Comparison of ENCODE assay signal across 1 cellular context in the genomic region with DNA sequence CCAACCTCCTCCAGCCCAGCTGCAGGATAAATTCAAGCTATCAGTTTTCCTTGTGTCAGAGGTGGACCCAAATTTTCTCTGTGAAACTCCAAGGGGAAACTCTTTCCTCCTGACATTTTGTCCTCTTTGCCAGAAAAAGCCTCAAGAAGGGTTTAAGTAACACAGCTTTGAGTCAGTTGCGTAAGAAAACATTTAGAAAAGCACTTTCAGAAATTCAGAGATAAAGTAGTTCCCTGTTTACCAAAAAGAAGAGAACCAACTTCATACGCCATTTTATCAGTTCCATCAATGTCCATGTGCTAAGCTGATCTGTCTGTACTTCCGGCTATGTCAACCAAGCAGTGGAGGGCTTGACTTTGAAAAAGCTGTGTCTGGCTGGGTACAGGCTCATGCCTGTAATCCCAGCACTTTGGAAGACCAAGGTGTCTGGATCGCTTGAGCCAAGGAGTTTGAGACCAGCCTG.
TF ChIP-seq lines count a peak whose summit lies in the region.

No MANE protein-coding gene starts in this region.

TF ChIP-seq in K562, 482 proteins besides CTCF, POLR2A, EP300 and RAD21 (continued from another document and continues in another):
- TF ChIP-seq, protein P1, sequence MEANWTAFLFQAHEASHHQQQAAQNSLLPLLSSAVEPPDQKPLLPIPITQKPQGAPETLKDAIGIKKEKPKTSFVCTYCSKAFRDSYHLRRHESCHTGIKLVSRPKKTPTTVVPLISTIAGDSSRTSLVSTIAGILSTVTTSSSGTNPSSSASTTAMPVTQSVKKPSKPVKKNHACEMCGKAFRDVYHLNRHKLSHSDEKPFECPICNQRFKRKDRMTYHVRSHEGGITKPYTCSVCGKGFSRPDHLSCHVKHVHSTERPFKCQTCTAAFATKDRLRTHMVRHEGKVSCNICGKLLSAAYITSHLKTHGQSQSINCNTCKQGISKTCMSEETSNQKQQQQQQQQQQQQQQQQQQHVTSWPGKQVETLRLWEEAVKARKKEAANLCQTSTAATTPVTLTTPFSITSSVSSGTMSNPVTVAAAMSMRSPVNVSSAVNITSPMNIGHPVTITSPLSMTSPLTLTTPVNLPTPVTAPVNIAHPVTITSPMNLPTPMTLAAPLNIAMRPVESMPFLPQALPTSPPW (CRISPR knock-in tag; IDR thresholded peaks at IDR 0.05): peak; percentile 29; the same call in 1 of the 2 replicates
- TF ChIP-seq MYC (IDR thresholded peaks at IDR 0.05; ENCODE audit: low read depth, low read length): peak; percentile 59
- TF ChIP-seq MYC (CRISPR knock-in tag; IDR thresholded peaks at IDR 0.05; ENCODE audit: borderline replicate concordance, low read depth): no peak; the same call in 1 of the 2 replicates
- TF ChIP-seq KDM1A (IDR thresholded peaks at IDR 0.05): 0 out of 4 replicates have a peak, but pooled peaks of 1 of the 2 experiments have one; percentile 7
- peak; percentile 69 for TF ChIP-seq EP400 (IDR thresholded peaks at IDR 0.05)
- TF ChIP-seq ZNF347 (CRISPR knock-in tag; IDR thresholded peaks at IDR 0.05; ENCODE audit: low read depth): no peak
- TF ChIP-seq TEAD2 (tag; IDR thresholded peaks at IDR 0.05): peak; percentile 57; the same call in 1 of the 2 replicates
- peak; percentile 39 to 53; a peak in 2 of 4 replicates for TF ChIP-seq FOXK2 (conservative IDR thresholded peaks at IDR 0.05 in 1 of 2, IDR thresholded peaks at IDR 0.05 in 1 of 2; ENCODE audit: low read depth in 2 of 2)
- no peak for TF ChIP-seq CBX8 (IDR thresholded peaks at IDR 0.05; ENCODE audit: borderline replicate concordance, extremely low read depth, low read depth, low read length, poor library complexity, severe bottlenecking)
- no peak for TF ChIP-seq ZBED1 (IDR thresholded peaks at IDR 0.05)
- TF ChIP-seq, protein P2, sequence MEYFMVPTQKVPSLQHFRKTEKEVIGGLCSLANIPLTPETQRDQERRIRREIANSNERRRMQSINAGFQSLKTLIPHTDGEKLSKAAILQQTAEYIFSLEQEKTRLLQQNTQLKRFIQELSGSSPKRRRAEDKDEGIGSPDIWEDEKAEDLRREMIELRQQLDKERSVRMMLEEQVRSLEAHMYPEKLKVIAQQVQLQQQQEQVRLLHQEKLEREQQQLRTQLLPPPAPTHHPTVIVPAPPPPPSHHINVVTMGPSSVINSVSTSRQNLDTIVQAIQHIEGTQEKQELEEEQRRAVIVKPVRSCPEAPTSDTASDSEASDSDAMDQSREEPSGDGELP (CRISPR knock-in tag; IDR thresholded peaks at IDR 0.05; ENCODE audit: borderline replicate concordance): no peak
- no peak for TF ChIP-seq ZKSCAN1 (IDR thresholded peaks at IDR 0.05; ENCODE audit: low read depth, low read length)
- TF ChIP-seq ZFP30 (CRISPR knock-in tag; IDR thresholded peaks at IDR 0.05; ENCODE audit: borderline replicate concordance): no peak
- TF ChIP-seq, protein P3, sequence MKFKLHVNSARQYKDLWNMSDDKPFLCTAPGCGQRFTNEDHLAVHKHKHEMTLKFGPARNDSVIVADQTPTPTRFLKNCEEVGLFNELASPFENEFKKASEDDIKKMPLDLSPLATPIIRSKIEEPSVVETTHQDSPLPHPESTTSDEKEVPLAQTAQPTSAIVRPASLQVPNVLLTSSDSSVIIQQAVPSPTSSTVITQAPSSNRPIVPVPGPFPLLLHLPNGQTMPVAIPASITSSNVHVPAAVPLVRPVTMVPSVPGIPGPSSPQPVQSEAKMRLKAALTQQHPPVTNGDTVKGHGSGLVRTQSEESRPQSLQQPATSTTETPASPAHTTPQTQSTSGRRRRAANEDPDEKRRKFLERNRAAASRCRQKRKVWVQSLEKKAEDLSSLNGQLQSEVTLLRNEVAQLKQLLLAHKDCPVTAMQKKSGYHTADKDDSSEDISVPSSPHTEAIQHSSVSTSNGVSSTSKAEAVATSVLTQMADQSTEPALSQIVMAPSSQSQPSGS (CRISPR knock-in tag; IDR thresholded peaks at IDR 0.05): no peak
- TF ChIP-seq, protein P4, sequence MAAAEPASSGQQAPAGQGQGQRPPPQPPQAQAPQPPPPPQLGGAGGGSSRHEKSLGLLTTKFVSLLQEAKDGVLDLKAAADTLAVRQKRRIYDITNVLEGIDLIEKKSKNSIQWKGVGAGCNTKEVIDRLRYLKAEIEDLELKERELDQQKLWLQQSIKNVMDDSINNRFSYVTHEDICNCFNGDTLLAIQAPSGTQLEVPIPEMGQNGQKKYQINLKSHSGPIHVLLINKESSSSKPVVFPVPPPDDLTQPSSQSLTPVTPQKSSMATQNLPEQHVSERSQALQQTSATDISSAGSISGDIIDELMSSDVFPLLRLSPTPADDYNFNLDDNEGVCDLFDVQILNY (CRISPR knock-in tag; IDR thresholded peaks at IDR 0.05): no peak
- TF ChIP-seq E2F3 (CRISPR knock-in tag; IDR thresholded peaks at IDR 0.05): no peak
- no peak for TF ChIP-seq SIX5 (IDR thresholded peaks at IDR 0.05; ENCODE audit: borderline replicate concordance in 1 of 2, insufficient read depth in 1 of 2, low read depth in 1 of 2, low read length in 2 of 2)
- TF ChIP-seq GABPB1 (CRISPR knock-in tag; IDR thresholded peaks at IDR 0.05): no peak
- TF ChIP-seq SMARCA4 (IDR thresholded peaks at IDR 0.05): peak; percentile 41; the same call in 1 of the 2 replicates
- TF ChIP-seq STAT5B (CRISPR knock-in tag; IDR thresholded peaks at IDR 0.05): no peak
- no peak for TF ChIP-seq TGIF2 (CRISPR knock-in tag; IDR thresholded peaks at IDR 0.05)
- no peak for TF ChIP-seq HMGN3 (IDR thresholded peaks at IDR 0.05; ENCODE audit: borderline replicate concordance, extremely low read depth, insufficient read length, low read depth, low read length)
- no peak for TF ChIP-seq NR3C1 (CRISPR knock-in tag; IDR thresholded peaks at IDR 0.05)
- no peak for TF ChIP-seq FOXM1 (IDR thresholded peaks at IDR 0.05; ENCODE audit: low read depth)
- no peak for TF ChIP-seq FOXM1 (CRISPR knock-in tag; IDR thresholded peaks at IDR 0.05; ENCODE audit: low read depth)
- no peak for TF ChIP-seq SMAD1 (IDR thresholded peaks at IDR 0.05; ENCODE audit: low read depth, low read length, partially characterized antibody)
- TF ChIP-seq, protein P5, sequence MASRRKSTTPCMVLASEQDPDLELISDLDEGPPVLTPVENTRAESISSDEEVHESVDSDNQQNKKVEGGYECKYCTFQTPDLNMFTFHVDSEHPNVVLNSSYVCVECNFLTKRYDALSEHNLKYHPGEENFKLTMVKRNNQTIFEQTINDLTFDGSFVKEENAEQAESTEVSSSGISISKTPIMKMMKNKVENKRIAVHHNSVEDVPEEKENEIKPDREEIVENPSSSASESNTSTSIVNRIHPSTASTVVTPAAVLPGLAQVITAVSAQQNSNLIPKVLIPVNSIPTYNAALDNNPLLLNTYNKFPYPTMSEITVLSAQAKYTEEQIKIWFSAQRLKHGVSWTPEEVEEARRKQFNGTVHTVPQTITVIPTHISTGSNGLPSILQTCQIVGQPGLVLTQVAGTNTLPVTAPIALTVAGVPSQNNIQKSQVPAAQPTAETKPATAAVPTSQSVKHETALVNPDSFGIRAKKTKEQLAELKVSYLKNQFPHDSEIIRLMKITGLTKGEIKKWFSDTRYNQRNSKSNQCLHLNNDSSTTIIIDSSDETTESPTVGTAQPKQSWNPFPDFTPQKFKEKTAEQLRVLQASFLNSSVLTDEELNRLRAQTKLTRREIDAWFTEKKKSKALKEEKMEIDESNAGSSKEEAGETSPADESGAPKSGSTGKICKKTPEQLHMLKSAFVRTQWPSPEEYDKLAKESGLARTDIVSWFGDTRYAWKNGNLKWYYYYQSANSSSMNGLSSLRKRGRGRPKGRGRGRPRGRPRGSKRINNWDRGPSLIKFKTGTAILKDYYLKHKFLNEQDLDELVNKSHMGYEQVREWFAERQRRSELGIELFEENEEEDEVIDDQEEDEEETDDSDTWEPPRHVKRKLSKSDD (conservative IDR thresholded peaks at IDR 0.05; ENCODE audit: low read length): no peak
- no peak for TF ChIP-seq ZC3H11A (IDR thresholded peaks at IDR 0.05; ENCODE audit: low read depth, low read length)
- TF ChIP-seq, protein P6, sequence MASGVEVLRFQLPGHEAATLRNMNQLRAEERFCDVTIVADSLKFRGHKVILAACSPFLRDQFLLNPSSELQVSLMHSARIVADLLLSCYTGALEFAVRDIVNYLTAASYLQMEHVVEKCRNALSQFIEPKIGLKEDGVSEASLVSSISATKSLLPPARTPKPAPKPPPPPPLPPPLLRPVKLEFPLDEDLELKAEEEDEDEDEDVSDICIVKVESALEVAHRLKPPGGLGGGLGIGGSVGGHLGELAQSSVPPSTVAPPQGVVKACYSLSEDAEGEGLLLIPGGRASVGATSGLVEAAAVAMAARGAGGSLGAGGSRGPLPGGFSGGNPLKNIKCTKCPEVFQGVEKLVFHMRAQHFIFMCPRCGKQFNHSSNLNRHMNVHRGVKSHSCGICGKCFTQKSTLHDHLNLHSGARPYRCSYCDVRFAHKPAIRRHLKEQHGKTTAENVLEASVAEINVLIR (CRISPR knock-in tag; IDR thresholded peaks at IDR 0.05): 0 out of 2 replicates have a peak, but pooled peaks have one; percentile 8
- peak; percentile 57; the same call in 1 of the 2 replicates for TF ChIP-seq MECOM (CRISPR knock-in tag; IDR thresholded peaks at IDR 0.05)
- no peak for TF ChIP-seq SREBF2 (CRISPR knock-in tag; IDR thresholded peaks at IDR 0.05)
- no peak for TF ChIP-seq FOS (IDR thresholded peaks at IDR 0.05; ENCODE audit: extremely low read depth, insufficient read length)
- no peak for TF ChIP-seq KLF10 (CRISPR knock-in tag; IDR thresholded peaks at IDR 0.05)
- TF ChIP-seq ATF1 (CRISPR knock-in tag; IDR thresholded peaks at IDR 0.05): no peak
- TF ChIP-seq ATF1 (tag; IDR thresholded peaks at IDR 0.05): no peak
- TF ChIP-seq MEF2A (IDR thresholded peaks at IDR 0.05; ENCODE audit: control insufficient read depth, low read depth, low read length): no peak
- TF ChIP-seq, protein P7, sequence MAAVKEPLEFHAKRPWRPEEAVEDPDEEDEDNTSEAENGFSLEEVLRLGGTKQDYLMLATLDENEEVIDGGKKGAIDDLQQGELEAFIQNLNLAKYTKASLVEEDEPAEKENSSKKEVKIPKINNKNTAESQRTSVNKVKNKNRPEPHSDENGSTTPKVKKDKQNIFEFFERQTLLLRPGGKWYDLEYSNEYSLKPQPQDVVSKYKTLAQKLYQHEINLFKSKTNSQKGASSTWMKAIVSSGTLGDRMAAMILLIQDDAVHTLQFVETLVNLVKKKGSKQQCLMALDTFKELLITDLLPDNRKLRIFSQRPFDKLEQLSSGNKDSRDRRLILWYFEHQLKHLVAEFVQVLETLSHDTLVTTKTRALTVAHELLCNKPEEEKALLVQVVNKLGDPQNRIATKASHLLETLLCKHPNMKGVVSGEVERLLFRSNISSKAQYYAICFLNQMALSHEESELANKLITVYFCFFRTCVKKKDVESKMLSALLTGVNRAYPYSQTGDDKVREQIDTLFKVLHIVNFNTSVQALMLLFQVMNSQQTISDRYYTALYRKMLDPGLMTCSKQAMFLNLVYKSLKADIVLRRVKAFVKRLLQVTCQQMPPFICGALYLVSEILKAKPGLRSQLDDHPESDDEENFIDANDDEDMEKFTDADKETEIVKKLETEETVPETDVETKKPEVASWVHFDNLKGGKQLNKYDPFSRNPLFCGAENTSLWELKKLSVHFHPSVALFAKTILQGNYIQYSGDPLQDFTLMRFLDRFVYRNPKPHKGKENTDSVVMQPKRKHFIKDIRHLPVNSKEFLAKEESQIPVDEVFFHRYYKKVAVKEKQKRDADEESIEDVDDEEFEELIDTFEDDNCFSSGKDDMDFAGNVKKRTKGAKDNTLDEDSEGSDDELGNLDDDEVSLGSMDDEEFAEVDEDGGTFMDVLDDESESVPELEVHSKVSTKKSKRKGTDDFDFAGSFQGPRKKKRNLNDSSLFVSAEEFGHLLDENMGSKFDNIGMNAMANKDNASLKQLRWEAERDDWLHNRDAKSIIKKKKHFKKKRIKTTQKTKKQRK (IDR thresholded peaks at IDR 0.05; ENCODE audit: borderline replicate concordance, low read depth, low read length): no peak
- TF ChIP-seq, protein P8, sequence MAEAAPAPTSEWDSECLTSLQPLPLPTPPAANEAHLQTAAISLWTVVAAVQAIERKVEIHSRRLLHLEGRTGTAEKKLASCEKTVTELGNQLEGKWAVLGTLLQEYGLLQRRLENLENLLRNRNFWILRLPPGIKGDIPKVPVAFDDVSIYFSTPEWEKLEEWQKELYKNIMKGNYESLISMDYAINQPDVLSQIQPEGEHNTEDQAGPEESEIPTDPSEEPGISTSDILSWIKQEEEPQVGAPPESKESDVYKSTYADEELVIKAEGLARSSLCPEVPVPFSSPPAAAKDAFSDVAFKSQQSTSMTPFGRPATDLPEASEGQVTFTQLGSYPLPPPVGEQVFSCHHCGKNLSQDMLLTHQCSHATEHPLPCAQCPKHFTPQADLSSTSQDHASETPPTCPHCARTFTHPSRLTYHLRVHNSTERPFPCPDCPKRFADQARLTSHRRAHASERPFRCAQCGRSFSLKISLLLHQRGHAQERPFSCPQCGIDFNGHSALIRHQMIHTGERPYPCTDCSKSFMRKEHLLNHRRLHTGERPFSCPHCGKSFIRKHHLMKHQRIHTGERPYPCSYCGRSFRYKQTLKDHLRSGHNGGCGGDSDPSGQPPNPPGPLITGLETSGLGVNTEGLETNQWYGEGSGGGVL (CRISPR knock-in tag; IDR thresholded peaks at IDR 0.05): no peak
- no peak for TF ChIP-seq TAF1 (IDR thresholded peaks at IDR 0.05; ENCODE audit: control insufficient read depth, extremely low read depth, insufficient read depth, low read length, severe bottlenecking)
- no peak for TF ChIP-seq HNRNPK (IDR thresholded peaks at IDR 0.05; ENCODE audit: low read depth, low read length, poor library complexity, severe bottlenecking)
- no peak for TF ChIP-seq NBN (IDR thresholded peaks at IDR 0.05; ENCODE audit: low read depth)
- TF ChIP-seq CBFA2T3 (IDR thresholded peaks at IDR 0.05): no peak
- TF ChIP-seq ZC3H4 (CRISPR knock-in tag; IDR thresholded peaks at IDR 0.05; ENCODE audit: borderline replicate concordance): no peak
- TF ChIP-seq, protein P9, sequence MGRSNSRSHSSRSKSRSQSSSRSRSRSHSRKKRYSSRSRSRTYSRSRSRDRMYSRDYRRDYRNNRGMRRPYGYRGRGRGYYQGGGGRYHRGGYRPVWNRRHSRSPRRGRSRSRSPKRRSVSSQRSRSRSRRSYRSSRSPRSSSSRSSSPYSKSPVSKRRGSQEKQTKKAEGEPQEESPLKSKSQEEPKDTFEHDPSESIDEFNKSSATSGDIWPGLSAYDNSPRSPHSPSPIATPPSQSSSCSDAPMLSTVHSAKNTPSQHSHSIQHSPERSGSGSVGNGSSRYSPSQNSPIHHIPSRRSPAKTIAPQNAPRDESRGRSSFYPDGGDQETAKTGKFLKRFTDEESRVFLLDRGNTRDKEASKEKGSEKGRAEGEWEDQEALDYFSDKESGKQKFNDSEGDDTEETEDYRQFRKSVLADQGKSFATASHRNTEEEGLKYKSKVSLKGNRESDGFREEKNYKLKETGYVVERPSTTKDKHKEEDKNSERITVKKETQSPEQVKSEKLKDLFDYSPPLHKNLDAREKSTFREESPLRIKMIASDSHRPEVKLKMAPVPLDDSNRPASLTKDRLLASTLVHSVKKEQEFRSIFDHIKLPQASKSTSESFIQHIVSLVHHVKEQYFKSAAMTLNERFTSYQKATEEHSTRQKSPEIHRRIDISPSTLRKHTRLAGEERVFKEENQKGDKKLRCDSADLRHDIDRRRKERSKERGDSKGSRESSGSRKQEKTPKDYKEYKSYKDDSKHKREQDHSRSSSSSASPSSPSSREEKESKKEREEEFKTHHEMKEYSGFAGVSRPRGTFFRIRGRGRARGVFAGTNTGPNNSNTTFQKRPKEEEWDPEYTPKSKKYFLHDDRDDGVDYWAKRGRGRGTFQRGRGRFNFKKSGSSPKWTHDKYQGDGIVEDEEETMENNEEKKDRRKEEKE (IDR thresholded peaks at IDR 0.05; ENCODE audit: borderline replicate concordance in 1 of 2, control insufficient read depth in 1 of 2, low read depth in 2 of 2, low read length in 1 of 2): no peak
- TF ChIP-seq ZNF384 (IDR thresholded peaks at IDR 0.05; ENCODE audit: low read depth, low read length): no peak
- no peak for TF ChIP-seq POLR3G (IDR thresholded peaks at IDR 0.05; ENCODE audit: extremely low read depth, insufficient read length, insufficient replicate concordance)
